1 cellular context compared by ENCODE assay signal in genomic region chr10:1048732-1049424, GRCh38.
A peak's percentile ranks its signal among the peaks of the same experiment; 100 is the strongest.
TF ChIP-seq lines count a peak whose summit lies in the region.

IDI1 (minus strand) TSS chr10:1049119; CDS start chr10:1049003, 116 bp downstream.

TF ChIP-seq in HepG2, 621 proteins besides CTCF, POLR2A, EP300 and RAD21 (continued from another document and continues in another):
- TF ChIP-seq, protein P1, sequence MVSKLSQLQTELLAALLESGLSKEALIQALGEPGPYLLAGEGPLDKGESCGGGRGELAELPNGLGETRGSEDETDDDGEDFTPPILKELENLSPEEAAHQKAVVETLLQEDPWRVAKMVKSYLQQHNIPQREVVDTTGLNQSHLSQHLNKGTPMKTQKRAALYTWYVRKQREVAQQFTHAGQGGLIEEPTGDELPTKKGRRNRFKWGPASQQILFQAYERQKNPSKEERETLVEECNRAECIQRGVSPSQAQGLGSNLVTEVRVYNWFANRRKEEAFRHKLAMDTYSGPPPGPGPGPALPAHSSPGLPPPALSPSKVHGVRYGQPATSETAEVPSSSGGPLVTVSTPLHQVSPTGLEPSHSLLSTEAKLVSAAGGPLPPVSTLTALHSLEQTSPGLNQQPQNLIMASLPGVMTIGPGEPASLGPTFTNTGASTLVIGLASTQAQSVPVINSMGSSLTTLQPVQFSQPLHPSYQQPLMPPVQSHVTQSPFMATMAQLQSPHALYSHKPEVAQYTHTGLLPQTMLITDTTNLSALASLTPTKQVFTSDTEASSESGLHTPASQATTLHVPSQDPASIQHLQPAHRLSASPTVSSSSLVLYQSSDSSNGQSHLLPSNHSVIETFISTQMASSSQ (IDR thresholded peaks at IDR 0.05; ENCODE audit: low read depth) = no peak
- TF ChIP-seq, protein P1 (CRISPR knock-in tag; IDR thresholded peaks at IDR 0.05; ENCODE audit: borderline replicate concordance) = peak; percentile 85; the same call in 1 of the 2 replicates
- no peak; the same call in 1 of the 2 replicates for TF ChIP-seq ZNF264 (CRISPR knock-in tag; IDR thresholded peaks at IDR 0.05)
- TF ChIP-seq ZNF569 (CRISPR knock-in tag; IDR thresholded peaks at IDR 0.05; ENCODE audit: borderline replicate concordance) = 0 out of 2 replicates have a peak, but pooled peaks have one; percentile 25
- TF ChIP-seq TCF7 (IDR thresholded peaks at IDR 0.05; ENCODE audit: low read depth) = peak; percentile 44; the same call in 1 of the 2 replicates
- TF ChIP-seq ZMAT5 (CRISPR knock-in tag; IDR thresholded peaks at IDR 0.05; ENCODE audit: borderline replicate concordance, low read depth) = no peak
- TF ChIP-seq CENPT (CRISPR knock-in tag; IDR thresholded peaks at IDR 0.05; ENCODE audit: low read depth) = no peak
- TF ChIP-seq ZNF232 (CRISPR knock-in tag; IDR thresholded peaks at IDR 0.05; ENCODE audit: borderline replicate concordance) = peak; percentile 42; the same call in 1 of the 2 replicates
- peak; percentile 92 for TF ChIP-seq HDAC1 (CRISPR knock-in tag; IDR thresholded peaks at IDR 0.05)
- TF ChIP-seq NR1H2 (CRISPR knock-in tag; IDR thresholded peaks at IDR 0.05; ENCODE audit: borderline replicate concordance, low read depth) = no peak; the same call in 1 of the 2 replicates
- TF ChIP-seq ZNF121 (CRISPR knock-in tag; IDR thresholded peaks at IDR 0.05) = peak; percentile 17; the same call in 1 of the 2 replicates
- TF ChIP-seq, protein P2, sequence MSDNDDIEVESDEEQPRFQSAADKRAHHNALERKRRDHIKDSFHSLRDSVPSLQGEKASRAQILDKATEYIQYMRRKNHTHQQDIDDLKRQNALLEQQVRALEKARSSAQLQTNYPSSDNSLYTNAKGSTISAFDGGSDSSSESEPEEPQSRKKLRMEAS (IDR thresholded peaks at IDR 0.05) = peak; percentile 86
- TF ChIP-seq AGO2 (optimal IDR thresholded peaks at IDR 0.05; ENCODE audit: low read depth, low read length) = peak; percentile 99
- TF ChIP-seq ZNF777 (CRISPR knock-in tag; IDR thresholded peaks at IDR 0.05) = no peak
- TF ChIP-seq ZNF713 (CRISPR knock-in tag; IDR thresholded peaks at IDR 0.05) = peak; percentile 95; the same call in 1 of the 2 replicates
- no peak for TF ChIP-seq BCLAF1 (IDR thresholded peaks at IDR 0.05)
- peak; percentile 43; the same call in 1 of the 2 replicates for TF ChIP-seq NAIF1 (CRISPR knock-in tag; IDR thresholded peaks at IDR 0.05; ENCODE audit: borderline replicate concordance)
- TF ChIP-seq SMYD3 (CRISPR knock-in tag; IDR thresholded peaks at IDR 0.05) = peak; percentile 92
- peak; percentile 84; the same call in 1 of the 2 replicates for TF ChIP-seq ZNF350 (CRISPR knock-in tag; IDR thresholded peaks at IDR 0.05; ENCODE audit: borderline replicate concordance, low read depth)
- no peak for TF ChIP-seq ZSCAN22 (CRISPR knock-in tag; IDR thresholded peaks at IDR 0.05)
- TF ChIP-seq NR2F6 (IDR thresholded peaks at IDR 0.05) = peak; percentile 55; the same call in 1 of the 2 replicates
- TF ChIP-seq NR2F6 (CRISPR knock-in tag; IDR thresholded peaks at IDR 0.05) = peak; percentile 64
- no peak for TF ChIP-seq ZNF136 (CRISPR knock-in tag; IDR thresholded peaks at IDR 0.05; ENCODE audit: low read depth)
- TF ChIP-seq, protein P3, sequence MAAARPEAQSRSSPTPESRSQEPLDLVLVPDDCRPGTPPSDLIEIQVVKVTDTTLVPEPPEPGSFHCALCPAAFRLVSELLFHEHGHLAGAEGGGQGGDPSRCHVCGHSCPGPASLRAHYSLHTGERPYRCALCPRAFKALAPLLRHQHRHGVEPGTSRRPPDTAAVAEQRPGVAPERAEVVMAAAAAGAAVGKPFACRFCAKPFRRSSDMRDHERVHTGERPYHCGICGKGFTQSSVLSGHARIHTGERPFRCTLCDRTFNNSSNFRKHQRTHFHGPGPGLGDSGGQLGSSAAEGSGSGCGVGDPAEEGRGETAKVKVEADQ (CRISPR knock-in tag; IDR thresholded peaks at IDR 0.05; ENCODE audit: borderline replicate concordance) = peak; percentile 78; the same call in 1 of the 2 replicates
- TF ChIP-seq ATF7-NPFF (CRISPR knock-in tag; IDR thresholded peaks at IDR 0.05; ENCODE audit: low read depth) = peak; percentile 55; the same call in 1 of the 2 replicates
- 0 out of 2 replicates have a peak, but pooled peaks have one; percentile 26 for TF ChIP-seq SOX5 (CRISPR knock-in tag; IDR thresholded peaks at IDR 0.05; ENCODE audit: borderline replicate concordance)
- TF ChIP-seq GFI1 (CRISPR knock-in tag; IDR thresholded peaks at IDR 0.05; ENCODE audit: borderline replicate concordance) = peak; percentile 56; the same call in 1 of the 2 replicates
- TF ChIP-seq, protein P4, sequence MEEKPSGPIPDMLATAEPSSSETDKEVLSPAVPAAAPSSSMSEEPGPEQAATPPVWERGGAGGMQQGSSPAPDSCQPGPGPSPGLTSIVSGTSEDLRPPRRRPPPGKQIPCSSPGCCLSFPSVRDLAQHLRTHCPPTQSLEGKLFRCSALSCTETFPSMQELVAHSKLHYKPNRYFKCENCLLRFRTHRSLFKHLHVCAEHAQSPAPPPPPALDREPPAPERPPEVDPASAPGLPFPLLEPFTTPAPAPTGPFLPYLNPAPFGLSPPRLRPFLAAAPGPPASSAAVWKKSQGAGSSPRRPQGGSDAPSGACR (CRISPR knock-in tag; IDR thresholded peaks at IDR 0.05) = peak; percentile 76
- 0 out of 2 replicates have a peak, but pooled peaks have one; percentile 4 for TF ChIP-seq ZMYM2 (CRISPR knock-in tag; IDR thresholded peaks at IDR 0.05)
- peak; percentile 82 for TF ChIP-seq ZNF770 (CRISPR knock-in tag; IDR thresholded peaks at IDR 0.05)
- no peak for TF ChIP-seq ZNF557 (CRISPR knock-in tag; IDR thresholded peaks at IDR 0.05)
- TF ChIP-seq ZNF670 (CRISPR knock-in tag; IDR thresholded peaks at IDR 0.05; ENCODE audit: borderline replicate concordance) = no peak; the same call in 1 of the 2 replicates
- TF ChIP-seq ARNT2 (CRISPR knock-in tag; IDR thresholded peaks at IDR 0.05; ENCODE audit: low read depth) = peak; percentile 90
- TF ChIP-seq SRY (CRISPR knock-in tag; IDR thresholded peaks at IDR 0.05) = 0 out of 2 replicates have a peak, but pooled peaks have one; percentile 30
- TF ChIP-seq REXO4 (CRISPR knock-in tag; IDR thresholded peaks at IDR 0.05; ENCODE audit: borderline replicate concordance) = no peak
- TF ChIP-seq PHF20 (CRISPR knock-in tag; IDR thresholded peaks at IDR 0.05) = peak; percentile 77; the same call in 1 of the 2 replicates
- TF ChIP-seq HMG20B (CRISPR knock-in tag; conservative IDR thresholded peaks at IDR 0.05) = no peak
- TF ChIP-seq TFE3 (CRISPR knock-in tag; IDR thresholded peaks at IDR 0.05) = 0 out of 2 replicates have a peak, but pooled peaks have one; percentile 14
- TF ChIP-seq SMARCC2 (IDR thresholded peaks at IDR 0.05) = no peak
- no peak for TF ChIP-seq ZNF841 (CRISPR knock-in tag; IDR thresholded peaks at IDR 0.05; ENCODE audit: borderline replicate concordance)
- no peak for TF ChIP-seq KAT2B (IDR thresholded peaks at IDR 0.05; ENCODE audit: borderline replicate concordance, low read depth, low read length)
